Comparison of ENCODE assay signal across 11 cellular contexts in genomic region chr3:15329058-15330005, GRCh38. TPM values are rescaled to one million over a fixed set of nuclear protein-coding genes. Genes with fewer than 3 reads are reported as not detected.
DNase-seq lines count a peak whose midpoint lies in the region; ATAC-seq and TF ChIP-seq lines count a peak whose summit lies in the region.
"Had no signal": no experiment of that assay in that cellular context is flagged by ENCODE, and none has a peak within 500 bp of the region (broad histone marks: within the 10 kb centered on the region; RNA-seq: fewer than 3 reads in every experiment).

No MANE protein-coding gene starts in this region.

- ATAC-seq in central memory CD8-positive, alpha-beta T cell (replicated peaks; ENCODE audit: extremely low read depth, poor library complexity, severe bottlenecking) = no peak
- no peak for ATAC-seq in naive thymus-derived CD8-positive, alpha-beta T cell
- ATAC-seq in GM21381 (IDR thresholded peaks at IDR 0.05; ENCODE audit: unreplicated experiment) (no peak), HG02981 (IDR thresholded peaks at IDR 0.05; ENCODE audit: unreplicated experiment) (no peak)
- ATAC-seq: activated CD8-positive, alpha-beta memory T cell treated with anti-CD3 and anti-CD28 coated beads, Interleukin-2, amount 10 ng/mL, durations not matched to agents 7 days and 5 days had no signal

- H3K4me1 ChIP-seq in transverse colon = peaks cover 4 to 24% (median 15%) of the 10 kb centered on the region in 4 donors

- peaks cover 30% of the 10 kb centered on the region for H3K36me3 Mint-ChIP-seq in central memory CD8-positive, alpha-beta T cell (ENCODE audit: insufficient read depth)
- peaks cover 0 to 28% (median 13%) of the 10 kb centered on the region in 3 donors for H3K36me3 Mint-ChIP-seq in naive thymus-derived CD8-positive, alpha-beta T cell

- peak; percentile 19 for DNase-seq in NCI-H2171 treated with DMSO at 0.1 percent for 48 hours (lab: John Stamatoyannopoulos, UW)
- no peak for DNase-seq in NCI-H2171 (lab: John Stamatoyannopoulos, UW)
- DNase-seq in central memory CD8-positive, alpha-beta T cell (ENCODE audit: low spot score in 2 of 2) = no peak
- DNase-seq in naive thymus-derived CD8-positive, alpha-beta T cell = no peak
- DNase-seq in transverse colon = no peak
- DNase-seq in COLO668 (lab: John Stamatoyannopoulos, UW; ENCODE audit: unreplicated experiment) = no peak
- DNase-seq: activated CD8-positive, alpha-beta memory T cell treated with anti-CD3 and anti-CD28 coated beads, Interleukin-2, amount 10 ng/mL, durations not matched to agents 7 days and 5 days; EL; spleen had no signal

- H3K9me3 Mint-ChIP-seq in central memory CD8-positive, alpha-beta T cell = no peaks in the 10 kb centered on the region
- H3K9me3 Mint-ChIP-seq in naive thymus-derived CD8-positive, alpha-beta T cell = no peaks in the 10 kb centered on the region

- peaks cover 8% of the 10 kb centered on the region for H3K27me3 ChIP-seq in transverse colon

- TF ChIP-seq CTCF in transverse colon (IDR thresholded peaks at IDR 0.05) = no peak

- H3K9me3 ChIP-seq in transverse colon = no peaks in the 10 kb centered on the region
- H3K9me3 ChIP-seq: spleen had no signal

- no peak overlapping the region for H3K4me3 ChIP-seq in transverse colon

- peak overlapping the region; percentile 72 to 82 (median 77) for H3K27ac ChIP-seq in transverse colon

- WGBS in transverse colon (ENCODE audit: low coverage in 1 of 2), 2 donors = 75% methylated on average over 8 to 11 of the region's 11 CpGs

- H3K4me3 Mint-ChIP-seq in central memory CD8-positive, alpha-beta T cell = peak overlapping the region; percentile 34
- peak overlapping the region in 6 of 10 donors; percentile 1 to 17 (median 5) for H3K4me3 Mint-ChIP-seq in naive thymus-derived CD8-positive, alpha-beta T cell
- H3K4me3 Mint-ChIP-seq: activated CD8-positive, alpha-beta memory T cell treated with anti-CD3 and anti-CD28 coated beads, Interleukin-2, amount 10 ng/mL, durations not matched to agents 7 days and 5 days had no signal

- in situ Hi-C loops in transverse colon (cut with MboI; ENCODE audit: low pct_ligation_motif_present in 1 of 4, low pct_unique_long_range_greater_than_20kb in 1 of 4, low sequenced_read_pairs in 3 of 4) = loop anchor here in 1 of 4 donors (5.0 kb wide), 1 partner anchor 62 kb away; no protein-coding TSS in a partner anchor

- TF ChIP-seq POLR2A in transverse colon (IDR thresholded peaks at IDR 0.05) = no peak

- H3K4me1 Mint-ChIP-seq in central memory CD8-positive, alpha-beta T cell = peaks cover 67% of the 10 kb centered on the region
- H3K4me1 Mint-ChIP-seq in naive thymus-derived CD8-positive, alpha-beta T cell = peaks cover 22 to 78% (median 70%) of the 10 kb centered on the region in 4 donors

- POLR2A ChIA-PET in naive thymus-derived CD8-positive, alpha-beta T cell (lab: Charles Lee) = interaction anchor here (0.9 to 1.0 kb wide), 2 partner anchors 62 to 97 kb away, joined by 3 read pairs; no protein-coding TSS in a partner anchor

- no peaks in the 10 kb centered on the region for H3K36me3 ChIP-seq in transverse colon

- H3K27me3 Mint-ChIP-seq in central memory CD8-positive, alpha-beta T cell = no peaks in the 10 kb centered on the region
- no peaks in the 10 kb centered on the region for H3K27me3 Mint-ChIP-seq in naive thymus-derived CD8-positive, alpha-beta T cell
- H3K27me3 Mint-ChIP-seq: activated CD8-positive, alpha-beta memory T cell treated with anti-CD3 and anti-CD28 coated beads, Interleukin-2, amount 10 ng/mL, durations not matched to agents 7 days and 5 days had no signal

- TF ChIP-seq EP300 in transverse colon (IDR thresholded peaks at IDR 0.05; ENCODE audit: low read depth) = no peak

- intact Hi-C loops in transverse colon (cut with DNase I; ENCODE audit: low total_unique reads) = no loop called here

- H3K27ac Mint-ChIP-seq in central memory CD8-positive, alpha-beta T cell (ENCODE audit: low read depth) = no peak overlapping the region
- peak overlapping the region in 4 of 10 donors; percentile 20 to 72 (median 50) for H3K27ac Mint-ChIP-seq in naive thymus-derived CD8-positive, alpha-beta T cell
- H3K27ac Mint-ChIP-seq: activated CD8-positive, alpha-beta memory T cell treated with anti-CD3 and anti-CD28 coated beads, Interleukin-2, amount 10 ng/mL, durations not matched to agents 7 days and 5 days had no signal

RNA-seq across cellular contexts. Expression of gene SH3BP5, which starts 3.1 kb away (rescaled TPM):
- total RNA-seq in naive thymus-derived CD8-positive, alpha-beta T cell = 1 to 10 TPM; 4.4 to 4.8 TPM
- 10 to 100 TPM; 12.1 to 26.1 (median 13.7) TPM for polyA plus RNA-seq in naive thymus-derived CD8-positive, alpha-beta T cell
- total RNA-seq in transverse colon = 10 to 100 TPM in 3 of 4 donors, 1 to 10 TPM in 1; 7.5 to 32.4 (median 15.8) TPM
